In the genomic region with DNA sequence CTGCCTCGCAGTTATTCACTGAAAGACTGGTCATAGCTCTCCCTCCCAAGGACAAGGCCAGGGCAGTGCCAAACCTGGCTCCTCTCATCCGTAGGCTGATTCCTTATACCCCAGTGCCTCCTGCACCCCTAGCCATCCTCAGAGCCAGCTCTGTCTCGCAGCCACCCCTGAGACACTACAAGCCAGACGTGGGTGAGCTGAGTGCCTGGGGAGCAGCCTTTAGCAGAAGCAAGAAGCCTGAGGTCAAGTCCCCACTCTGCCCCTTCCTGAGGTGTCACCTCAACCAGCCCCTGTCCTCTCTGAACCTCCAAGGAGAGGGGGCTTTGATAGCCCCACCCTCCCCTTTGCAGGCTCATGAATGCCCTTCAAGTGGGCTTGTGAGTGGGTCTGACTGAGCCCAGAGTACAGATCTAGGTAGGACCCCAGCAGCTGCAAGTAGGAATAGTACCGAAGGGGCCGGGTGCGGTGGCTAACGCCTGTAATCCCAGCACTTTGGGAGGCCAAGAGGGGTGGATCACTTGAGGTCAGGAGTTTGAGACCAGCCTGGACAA, we compare ENCODE assay signal across 8 cellular contexts. TPM values are rescaled to one million over a fixed set of nuclear protein-coding genes. Genes with fewer than 3 reads are reported as not detected.
DNase-seq lines count a peak whose midpoint lies in the region; ATAC-seq, FAIRE-seq and TF ChIP-seq lines count a peak whose summit lies in the region.

No MANE protein-coding gene starts in this region.

- peaks cover 36% of the 10 kb centered on the region for H3K4me1 Mint-ChIP-seq in activated CD8-positive, alpha-beta memory T cell treated with anti-CD3 and anti-CD28 coated beads, Interleukin-2, amount 10 ng/mL, durations not matched to agents 7 days and 5 days
- H3K4me1 Mint-ChIP-seq in activated naive CD8-positive, alpha-beta T cell treated with anti-CD3 and anti-CD28 coated beads, Interleukin-2, amount 10 ng/mL, durations not matched to agents 7 days and 5 days: peaks cover 22% of the 10 kb centered on the region

- POLR2A ChIA-PET in activated naive CD8-positive, alpha-beta T cell treated with anti-CD3 and anti-CD28 coated beads, Interleukin-2, amount 10 ng/mL, durations not matched to agents 7 days and 5 days (lab: Charles Lee): interaction anchor here (0.8 to 2.7 kb wide), 14 partner anchors 8 to 711 kb away, joined by 3 to 50 read pairs (median 8); a partner anchor contains a TSS

- FAIRE-seq in kidney (lab: Jason Lieb, UNC): no peak

- H3K36me3 ChIP-seq in kidney (ENCODE audit: control insufficient read depth in 1 of 2, insufficient read depth in 2 of 2, low read length in 2 of 2) (peaks cover 0 to 2% of the 10 kb centered on the region in 2 donors), testis (ENCODE audit: low read depth, missing control alignments) (no peaks in the 10 kb centered on the region)

- no peaks in the 10 kb centered on the region for H3K9me3 ChIP-seq in kidney (ENCODE audit: control insufficient read depth in 1 of 2, low read length in 2 of 2)
- H3K9me3 ChIP-seq in testis: no peaks in the 10 kb centered on the region

- H3K27me3 ChIP-seq in testis: no peaks in the 10 kb centered on the region

- TF ChIP-seq CTCF in kidney (IDR thresholded peaks at IDR 0.05; ENCODE audit: borderline replicate concordance, extremely low read depth, insufficient read depth): no peak
- no peak for TF ChIP-seq CTCF in testis (IDR thresholded peaks at IDR 0.05)
- no peak for TF ChIP-seq CTCF in GM13977 (IDR thresholded peaks at IDR 0.05; ENCODE audit: extremely low read depth, insufficient read depth, missing control alignments)

- no peak for DNase-seq in activated CD8-positive, alpha-beta memory T cell treated with anti-CD3 and anti-CD28 coated beads, Interleukin-2, amount 10 ng/mL, durations not matched to agents 7 days and 5 days
- no peak for DNase-seq in activated CD8-positive, alpha-beta memory T cell treated with anti-CD3 and anti-CD28 coated beads for 24 hours
- no peak for DNase-seq in activated naive CD8-positive, alpha-beta T cell treated with anti-CD3 and anti-CD28 coated beads, Interleukin-2, amount 10 ng/mL, durations not matched to agents 7 days and 5 days
- no peak for DNase-seq in kidney
- no peak for DNase-seq in testis
- no peak for DNase-seq in germinal center (ENCODE audit: low spot score)
- DNase-seq in NOMO-1 (lab: John Stamatoyannopoulos, UW; ENCODE audit: unreplicated experiment in 2 of 2): no peak
- DNase-seq in GM13977 (ENCODE audit: low spot score): no peak

- no peak for ATAC-seq in activated CD8-positive, alpha-beta memory T cell treated with anti-CD3 and anti-CD28 coated beads, Interleukin-2, amount 10 ng/mL, durations not matched to agents 7 days and 5 days
- no peak for ATAC-seq in activated naive CD8-positive, alpha-beta T cell treated with anti-CD3 and anti-CD28 coated beads, Interleukin-2, amount 10 ng/mL, durations not matched to agents 7 days and 5 days (ENCODE audit: low read depth)

- intact Hi-C loops in kidney (cut with DNase I): no loop called here
- intact Hi-C loops in testis (cut with DNase I; ENCODE audit: low total_unique reads): loop anchor here (10.0 kb wide), 1 partner anchor 169 kb away; no protein-coding TSS in a partner anchor

- WGBS in testis, 2 donors: 30 to 55% methylated on average over 8 of the region's 8 CpGs

- H3K27ac Mint-ChIP-seq in activated CD8-positive, alpha-beta memory T cell treated with anti-CD3 and anti-CD28 coated beads, Interleukin-2, amount 10 ng/mL, durations not matched to agents 7 days and 5 days: peak overlapping the region; percentile 95
- H3K27ac Mint-ChIP-seq in activated naive CD8-positive, alpha-beta T cell treated with anti-CD3 and anti-CD28 coated beads, Interleukin-2, amount 10 ng/mL, durations not matched to agents 7 days and 5 days: peak overlapping the region; percentile 96

- H3K27ac ChIP-seq in kidney (ENCODE audit: low read depth in 2 of 2, low read length in 2 of 2) (no peak overlapping the region), testis (peak overlapping the region; percentile 71 to 82)

- CTCF ChIA-PET in activated CD8-positive, alpha-beta memory T cell treated with anti-CD3 and anti-CD28 coated beads, Interleukin-2, amount 10 ng/mL, durations not matched to agents 7 days and 5 days (lab: Charles Lee): interaction anchor here (1.2 to 4.9 kb wide), 8 partner anchors 14 to 122 kb away, joined by 4 to 41 read pairs (median 6); a partner anchor contains a TSS

- H3K9ac ChIP-seq in kidney (ENCODE audit: low read length in 2 of 2): peak overlapping the region; percentile 41 to 75

- H3K9me3 Mint-ChIP-seq in activated CD8-positive, alpha-beta memory T cell treated with anti-CD3 and anti-CD28 coated beads, Interleukin-2, amount 10 ng/mL, durations not matched to agents 7 days and 5 days (ENCODE audit: low read depth): no peaks in the 10 kb centered on the region
- H3K9me3 Mint-ChIP-seq in activated naive CD8-positive, alpha-beta T cell treated with anti-CD3 and anti-CD28 coated beads, Interleukin-2, amount 10 ng/mL, durations not matched to agents 7 days and 5 days: no peaks in the 10 kb centered on the region

- H3K4me1 ChIP-seq in kidney (ENCODE audit: control insufficient read depth in 1 of 2, insufficient read depth in 1 of 2, low read depth in 1 of 2, low read length in 2 of 2) (peaks cover 5 to 16% of the 10 kb centered on the region in 2 donors), testis (peaks cover 18% of the 10 kb centered on the region)

- no peaks in the 10 kb centered on the region for H3K27me3 Mint-ChIP-seq in activated CD8-positive, alpha-beta memory T cell treated with anti-CD3 and anti-CD28 coated beads, Interleukin-2, amount 10 ng/mL, durations not matched to agents 7 days and 5 days
- no peaks in the 10 kb centered on the region for H3K27me3 Mint-ChIP-seq in activated naive CD8-positive, alpha-beta T cell treated with anti-CD3 and anti-CD28 coated beads, Interleukin-2, amount 10 ng/mL, durations not matched to agents 7 days and 5 days

- peak overlapping the region; percentile 47 to 95 for H3K4me3 ChIP-seq in kidney (ENCODE audit: low read length in 2 of 2)
- peak overlapping the region; percentile 68 to 77 for H3K4me3 ChIP-seq in testis

- peak overlapping the region; percentile 93 for H3K4me3 Mint-ChIP-seq in activated CD8-positive, alpha-beta memory T cell treated with anti-CD3 and anti-CD28 coated beads, Interleukin-2, amount 10 ng/mL, durations not matched to agents 7 days and 5 days
- H3K4me3 Mint-ChIP-seq in activated naive CD8-positive, alpha-beta T cell treated with anti-CD3 and anti-CD28 coated beads, Interleukin-2, amount 10 ng/mL, durations not matched to agents 7 days and 5 days: peak overlapping the region; percentile 93

- peaks cover 5% of the 10 kb centered on the region for H3K36me3 Mint-ChIP-seq in activated CD8-positive, alpha-beta memory T cell treated with anti-CD3 and anti-CD28 coated beads, Interleukin-2, amount 10 ng/mL, durations not matched to agents 7 days and 5 days
- peaks cover 5% of the 10 kb centered on the region for H3K36me3 Mint-ChIP-seq in activated naive CD8-positive, alpha-beta T cell treated with anti-CD3 and anti-CD28 coated beads, Interleukin-2, amount 10 ng/mL, durations not matched to agents 7 days and 5 days

- TF ChIP-seq POLR2A in testis (IDR thresholded peaks at IDR 0.05): no peak

- in situ Hi-C loops in GM13977 (cut with MboI; ENCODE audit: low pct_unique_long_range_greater_than_20kb, low sequenced_read_pairs, unreplicated experiment): no loop called here

RNA-seq across cellular contexts. Expression of a gene that starts 14.8 kb away (rescaled TPM):
- total RNA-seq in activated CD8-positive, alpha-beta memory T cell treated with anti-CD3 and anti-CD28 coated beads, Interleukin-2, amount 10 ng/mL, durations not matched to agents 7 days and 5 days: 100 to 1,000 TPM; 105 to 116 TPM
- total RNA-seq in activated naive CD8-positive, alpha-beta T cell treated with anti-CD3 and anti-CD28 coated beads, Interleukin-2, amount 10 ng/mL, durations not matched to agents 7 days and 5 days: 100 to 1,000 TPM; 146 to 149 TPM
- total RNA-seq in kidney (122 TPM), testis (100 to 1,000 TPM; 334 to 399 TPM)
- polyA plus RNA-seq in kidney (ENCODE audit: insufficient read depth, low read depth, low replicate concordance) (44.3 TPM), testis (ENCODE audit: insufficient read depth, low read depth, low replicate concordance) (131 TPM)

RNA-seq across cellular contexts. Expression of a gene that starts 16.2 kb away (rescaled TPM):
- total RNA-seq in activated CD8-positive, alpha-beta memory T cell treated with anti-CD3 and anti-CD28 coated beads, Interleukin-2, amount 10 ng/mL, durations not matched to agents 7 days and 5 days: 10 to 100 TPM; 29.9 to 30.8 TPM
- total RNA-seq in activated naive CD8-positive, alpha-beta T cell treated with anti-CD3 and anti-CD28 coated beads, Interleukin-2, amount 10 ng/mL, durations not matched to agents 7 days and 5 days: 10 to 100 TPM; 28.4 to 29.3 TPM
- 37.1 TPM for total RNA-seq in kidney
- 15.4 TPM for polyA plus RNA-seq in kidney (ENCODE audit: insufficient read depth, low read depth, low replicate concordance)
- 100 to 1,000 TPM; 109 to 118 TPM for total RNA-seq in testis
- polyA plus RNA-seq in testis (ENCODE audit: insufficient read depth, low read depth, low replicate concordance): 66.2 TPM

RNA-seq across cellular contexts. Expression of a gene that starts 30.8 kb away (rescaled TPM):
- total RNA-seq in activated CD8-positive, alpha-beta memory T cell treated with anti-CD3 and anti-CD28 coated beads, Interleukin-2, amount 10 ng/mL, durations not matched to agents 7 days and 5 days: 100 to 1,000 TPM; 166 to 172 TPM
- 100 to 1,000 TPM; 168 to 172 TPM for total RNA-seq in activated naive CD8-positive, alpha-beta T cell treated with anti-CD3 and anti-CD28 coated beads, Interleukin-2, amount 10 ng/mL, durations not matched to agents 7 days and 5 days
- total RNA-seq in kidney: 12.1 TPM
- polyA plus RNA-seq in kidney (ENCODE audit: insufficient read depth, low read depth, low replicate concordance): 1.5 TPM
- total RNA-seq in testis: 1 to 10 TPM; 1.4 to 2.7 TPM
- polyA plus RNA-seq in testis (ENCODE audit: insufficient read depth, low read depth, low replicate concordance): 2.0 TPM

RNA-seq across cellular contexts. Expression of a gene that starts 45.7 kb away (rescaled TPM):
- under 1 TPM; 0.09 to 0.12 TPM for total RNA-seq in activated CD8-positive, alpha-beta memory T cell treated with anti-CD3 and anti-CD28 coated beads, Interleukin-2, amount 10 ng/mL, durations not matched to agents 7 days and 5 days
- under 1 TPM; 0.19 to 0.40 TPM for total RNA-seq in activated naive CD8-positive, alpha-beta T cell treated with anti-CD3 and anti-CD28 coated beads, Interleukin-2, amount 10 ng/mL, durations not matched to agents 7 days and 5 days
- total RNA-seq in kidney: not detected
- polyA plus RNA-seq in kidney (ENCODE audit: insufficient read depth, low read depth, low replicate concordance): not detected
- 10 to 100 TPM; 43.7 to 44.4 TPM for total RNA-seq in testis
- polyA plus RNA-seq in testis (ENCODE audit: insufficient read depth, low read depth, low replicate concordance): 27.8 TPM

RNA-seq across cellular contexts. Expression of a gene that starts 54.0 kb away (rescaled TPM):
- 10 to 100 TPM; 55.6 to 59.0 TPM for total RNA-seq in activated CD8-positive, alpha-beta memory T cell treated with anti-CD3 and anti-CD28 coated beads, Interleukin-2, amount 10 ng/mL, durations not matched to agents 7 days and 5 days
- 10 to 100 TPM; 57.4 to 59.1 TPM for total RNA-seq in activated naive CD8-positive, alpha-beta T cell treated with anti-CD3 and anti-CD28 coated beads, Interleukin-2, amount 10 ng/mL, durations not matched to agents 7 days and 5 days
- total RNA-seq in kidney: 60.2 TPM
- 11.5 TPM for polyA plus RNA-seq in kidney (ENCODE audit: insufficient read depth, low read depth, low replicate concordance)
- total RNA-seq in testis: 10 to 100 TPM; 44.0 to 46.3 TPM
- 20.1 TPM for polyA plus RNA-seq in testis (ENCODE audit: insufficient read depth, low read depth, low replicate concordance)

Comparison
In these comparisons a context has a peak if more than half of its experiments do, and no peak if none do; other contexts are left out.
1. H3K27ac ChIP-seq: peak in testis (2 of 2); none in kidney (0 of 2).
2. RNA of a gene that starts 30.8 kb away (total RNA-seq): 166 to 172 TPM in activated CD8-positive, alpha-beta memory T cell treated with anti-CD3 and anti-CD28 coated beads, Interleukin-2, amount 10 ng/mL, durations not matched to agents 7 days and 5 days and 168 to 172 TPM in activated naive CD8-positive, alpha-beta T cell treated with anti-CD3 and anti-CD28 coated beads, Interleukin-2, amount 10 ng/mL, durations not matched to agents 7 days and 5 days; 12.1 TPM in kidney (single experiment) and 1.4 to 2.7 TPM in testis; every median in the first group is over 10 times any median in the second.